Comparison of ENCODE assay signal across 8 cellular contexts in the genomic region with DNA sequence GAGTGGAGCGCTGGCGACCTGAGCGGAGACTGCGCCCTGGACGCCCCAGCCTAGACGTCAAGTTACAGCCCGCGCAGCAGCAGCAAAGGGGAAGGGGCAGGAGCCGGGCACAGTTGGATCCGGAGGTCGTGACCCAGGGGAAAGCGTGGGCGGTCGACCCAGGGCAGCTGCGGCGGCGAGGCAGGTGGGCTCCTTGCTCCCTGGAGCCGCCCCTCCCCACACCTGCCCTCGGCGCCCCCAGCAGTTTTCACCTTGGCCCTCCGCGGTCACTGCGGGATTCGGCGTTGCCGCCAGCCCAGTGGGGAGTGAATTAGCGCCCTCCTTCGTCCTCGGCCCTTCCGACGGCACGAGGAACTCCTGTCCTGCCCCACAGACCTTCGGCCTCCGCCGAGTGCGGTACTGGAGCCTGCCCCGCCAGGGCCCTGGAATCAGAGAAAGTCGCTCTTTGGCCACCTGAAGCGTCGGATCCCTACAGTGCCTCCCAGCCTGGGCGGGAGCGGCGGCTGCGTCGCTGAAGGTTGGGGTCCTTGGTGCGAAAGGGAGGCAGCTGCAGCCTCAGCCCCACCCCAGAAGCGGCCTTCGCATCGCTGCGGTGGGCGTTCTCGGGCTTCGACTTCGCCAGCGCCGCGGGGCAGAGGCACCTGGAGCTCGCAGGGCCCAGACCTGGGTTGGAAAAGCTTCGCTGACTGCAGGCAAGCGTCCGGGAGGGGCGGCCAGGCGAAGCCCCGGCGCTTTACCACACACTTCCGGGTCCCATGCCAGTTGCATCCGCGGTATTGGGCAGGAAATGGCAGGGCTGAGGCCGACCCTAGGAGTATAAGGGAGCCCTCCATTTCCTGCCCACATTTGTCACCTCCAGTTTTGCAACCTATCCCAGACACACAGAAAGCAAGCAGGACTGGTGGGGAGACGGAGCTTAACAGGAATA. TPM values are rescaled to one million over a fixed set of nuclear protein-coding genes. Genes with fewer than 3 reads are reported as not detected.
A peak's percentile ranks its signal among the peaks of the same experiment; 100 is the strongest.
DNase-seq lines count a peak whose midpoint lies in the region; ATAC-seq and TF ChIP-seq lines count a peak whose summit lies in the region.

No MANE protein-coding gene starts in this region.

- WGBS in thyroid gland, 2 donors = 8 to 10% methylated on average over 16 to 20 of the region's 70 CpGs

- intact Hi-C loops in activated CD4-positive, alpha-beta T cell treated with anti-CD3 and anti-CD28 coated beads, Interleukin-2, amount 10 ng/mL, durations not matched to agents 24 days and 14 days (cut with micrococcal nuclease) = loop anchor here (5.0 kb wide), 1 partner anchor 65 kb away; the partner anchor contains the start of gene PSMB2
- intact Hi-C loops in thyroid gland (cut with DNase I) = no loop called here

- H3K27ac ChIP-seq in effector memory CD4-positive, alpha-beta T cell (ENCODE audit: insufficient read depth, low read length, poor library complexity, severe bottlenecking) = peak overlapping the region; percentile 5
- H3K27ac ChIP-seq in thyroid gland = no peak overlapping the region

- H3K4me3 ChIP-seq in GM06990 (replicated peaks; ENCODE audit: low read depth, low read length) = peak overlapping the region; percentile 51
- peak overlapping the region; percentile 59 for H3K4me3 ChIP-seq in effector memory CD4-positive, alpha-beta T cell (ENCODE audit: insufficient read depth, low read depth, low read length, poor library complexity, severe bottlenecking)
- peak overlapping the region in 2 of 3 donors; percentile 14 to 28 for H3K4me3 ChIP-seq in thyroid gland (replicated peaks in 1 of 3)

- H3K9me3 Mint-ChIP-seq in activated CD4-positive, alpha-beta T cell treated with anti-CD3 and anti-CD28 coated beads, Interleukin-2, amount 10 ng/mL, durations not matched to agents 24 days and 14 days = no peaks in the 10 kb centered on the region
- H3K9me3 Mint-ChIP-seq in naive thymus-derived CD8-positive, alpha-beta T cell = no peaks in the 10 kb centered on the region

- peak; percentile 52 for ATAC-seq in HG03095 (IDR thresholded peaks at IDR 0.05; ENCODE audit: unreplicated experiment)
- peak; percentile 86 for ATAC-seq in naive thymus-derived CD8-positive, alpha-beta T cell

- POLR2A ChIA-PET in naive thymus-derived CD8-positive, alpha-beta T cell (lab: Charles Lee) = interaction anchor here (0.5 to 2.9 kb wide), 9 partner anchors 9 to 309 kb away, joined by 3 to 14 read pairs (median 4); partner anchors contain the start of genes KIAA0319L, NCDN and ZMYM4

- H3K9me3 ChIP-seq in effector memory CD4-positive, alpha-beta T cell (ENCODE audit: control insufficient read depth, low read length) = no peaks in the 10 kb centered on the region
- H3K9me3 ChIP-seq in thyroid gland = no peaks in the 10 kb centered on the region

- H3K4me1 Mint-ChIP-seq in activated CD4-positive, alpha-beta T cell treated with anti-CD3 and anti-CD28 coated beads, Interleukin-2, amount 10 ng/mL, durations not matched to agents 24 days and 14 days = peaks cover 17% of the 10 kb centered on the region
- peaks cover 17 to 37% (median 26%) of the 10 kb centered on the region in 4 donors for H3K4me1 Mint-ChIP-seq in naive thymus-derived CD8-positive, alpha-beta T cell

- DNase-seq in GM06990 (ENCODE audit: extremely low read depth, insufficient read length) = peak; percentile 83
- peak; percentile 89 for DNase-seq in activated CD4-positive, alpha-beta T cell treated with anti-CD3 and anti-CD28 coated beads, Interleukin-2, amount 10 ng/mL, durations not matched to agents 24 days and 14 days
- DNase-seq in effector memory CD4-positive, alpha-beta T cell = peak; percentile 43 to 53 (median 52)
- DNase-seq in naive thymus-derived CD8-positive, alpha-beta T cell = peak; percentile 31 to 79 (median 60)
- DNase-seq in thyroid gland = peak; percentile 37 to 53
- no peak for DNase-seq in NCI-H2227 treated with DMSO at 0.1 percent for 48 hours (lab: John Stamatoyannopoulos, UW)
- no peak for DNase-seq in NCI-H2107 treated with DMSO at 0.1 percent for 48 hours (lab: John Stamatoyannopoulos, UW; ENCODE audit: unreplicated experiment)

- H3K4me3 Mint-ChIP-seq in activated CD4-positive, alpha-beta T cell treated with anti-CD3 and anti-CD28 coated beads, Interleukin-2, amount 10 ng/mL, durations not matched to agents 24 days and 14 days = peak overlapping the region; percentile 68
- peak overlapping the region; percentile 78 to 96 (median 91) for H3K4me3 Mint-ChIP-seq in naive thymus-derived CD8-positive, alpha-beta T cell

- H3K36me3 Mint-ChIP-seq in activated CD4-positive, alpha-beta T cell treated with anti-CD3 and anti-CD28 coated beads, Interleukin-2, amount 10 ng/mL, durations not matched to agents 24 days and 14 days (ENCODE audit: low read depth) = peaks cover 1% of the 10 kb centered on the region
- no peaks in the 10 kb centered on the region for H3K36me3 Mint-ChIP-seq in naive thymus-derived CD8-positive, alpha-beta T cell

- H3K27ac Mint-ChIP-seq in activated CD4-positive, alpha-beta T cell treated with anti-CD3 and anti-CD28 coated beads, Interleukin-2, amount 10 ng/mL, durations not matched to agents 24 days and 14 days = peak overlapping the region; percentile 65
- H3K27ac Mint-ChIP-seq in naive thymus-derived CD8-positive, alpha-beta T cell = peak overlapping the region; percentile 54 to 91 (median 84)

- H3K27me3 ChIP-seq in GM06990 (replicated peaks; ENCODE audit: control insufficient read depth, insufficient read depth, low read length) (no peaks in the 10 kb centered on the region), thyroid gland (peaks cover 16% of the 10 kb centered on the region)
- H3K27me3 ChIP-seq in effector memory CD4-positive, alpha-beta T cell (replicated peaks; ENCODE audit: control insufficient read depth, insufficient read depth, low read length, poor library complexity, severe bottlenecking) = no peaks in the 10 kb centered on the region

- TF ChIP-seq CTCF in GM06990 (IDR thresholded peaks at IDR 0.05; ENCODE audit: insufficient read depth, low read length, poor library complexity, severe bottlenecking) (no peak), thyroid gland (IDR thresholded peaks at IDR 0.05) (no peak)

- H3K27me3 Mint-ChIP-seq in activated CD4-positive, alpha-beta T cell treated with anti-CD3 and anti-CD28 coated beads, Interleukin-2, amount 10 ng/mL, durations not matched to agents 24 days and 14 days = peaks cover 20% of the 10 kb centered on the region
- H3K27me3 Mint-ChIP-seq in naive thymus-derived CD8-positive, alpha-beta T cell = no peaks in the 10 kb centered on the region

- no peak for TF ChIP-seq POLR2A in thyroid gland (IDR thresholded peaks at IDR 0.05)

- H3K4me1 ChIP-seq in effector memory CD4-positive, alpha-beta T cell (ENCODE audit: control insufficient read depth, insufficient read depth, low read length, poor library complexity, severe bottlenecking) = peaks cover 22% of the 10 kb centered on the region
- peaks cover 13 to 26% of the 10 kb centered on the region in 2 donors for H3K4me1 ChIP-seq in thyroid gland

- no peaks in the 10 kb centered on the region for H3K36me3 ChIP-seq in GM06990 (ENCODE audit: control insufficient read depth, insufficient read depth, low read length)
- no peaks in the 10 kb centered on the region for H3K36me3 ChIP-seq in effector memory CD4-positive, alpha-beta T cell (ENCODE audit: control insufficient read depth, insufficient read depth, low read length)
- H3K36me3 ChIP-seq in thyroid gland = no peaks in the 10 kb centered on the region

RNA-seq across cellular contexts. Expression of gene TFAP2E, which starts 4.2 kb away (rescaled TPM):
- total RNA-seq in activated CD4-positive, alpha-beta T cell treated with anti-CD3 and anti-CD28 coated beads, Interleukin-2, amount 10 ng/mL, durations not matched to agents 24 days and 14 days = 0.38 and 0.49 TPM in 2 replicates
- 1 to 10 TPM; 2.6 to 3.2 TPM for total RNA-seq in naive thymus-derived CD8-positive, alpha-beta T cell
- under 1 TPM; 0.20 to 0.59 (median 0.40) TPM for polyA plus RNA-seq in naive thymus-derived CD8-positive, alpha-beta T cell
- under 1 TPM in 1 of 4 donors, not detected in 3; 0.81 TPM for total RNA-seq in thyroid gland

RNA-seq across cellular contexts. Expression of gene NCDN, which starts 19.7 kb away (rescaled TPM):
- 33.5 and 34.0 TPM in 2 replicates for total RNA-seq in activated CD4-positive, alpha-beta T cell treated with anti-CD3 and anti-CD28 coated beads, Interleukin-2, amount 10 ng/mL, durations not matched to agents 24 days and 14 days
- 10 to 100 TPM; 25.0 to 25.6 TPM for total RNA-seq in naive thymus-derived CD8-positive, alpha-beta T cell
- 10 to 100 TPM; 11.7 to 18.1 (median 16.6) TPM for polyA plus RNA-seq in naive thymus-derived CD8-positive, alpha-beta T cell
- total RNA-seq in thyroid gland = 10 to 100 TPM; 16.1 to 32.0 (median 26.9) TPM

RNA-seq across cellular contexts. Expression of gene KIAA0319L, which starts 20.1 kb away (rescaled TPM):
- 35.2 and 35.3 TPM in 2 replicates for total RNA-seq in activated CD4-positive, alpha-beta T cell treated with anti-CD3 and anti-CD28 coated beads, Interleukin-2, amount 10 ng/mL, durations not matched to agents 24 days and 14 days
- 10 to 100 TPM; 70.9 to 71.1 TPM for total RNA-seq in naive thymus-derived CD8-positive, alpha-beta T cell
- 10 to 100 TPM; 16.0 to 25.2 (median 21.9) TPM for polyA plus RNA-seq in naive thymus-derived CD8-positive, alpha-beta T cell
- total RNA-seq in thyroid gland = 100 to 1,000 TPM in 3 of 4 donors, 10 to 100 TPM in 1; 65.8 to 123 (median 111) TPM

Comparison
In these comparisons a context has a peak if more than half of its experiments do, and no peak if none do; other contexts are left out.
1. DNase-seq: peak in GM06990 (single experiment), activated CD4-positive, alpha-beta T cell treated with anti-CD3 and anti-CD28 coated beads, Interleukin-2, amount 10 ng/mL, durations not matched to agents 24 days and 14 days (single experiment), effector memory CD4-positive, alpha-beta T cell (3 of 3), naive thymus-derived CD8-positive, alpha-beta T cell (10 of 10) and thyroid gland (2 of 2); none in NCI-H2227 treated with DMSO at 0.1 percent for 48 hours (single experiment) and NCI-H2107 treated with DMSO at 0.1 percent for 48 hours (single experiment).
2. Peak in every context shown above with its lines, with median percentiles within 50 percentile points of each other: H3K4me3 ChIP-seq.